Comparison of ENCODE assay signal across 19 cellular contexts in genomic region chr14:67562776-67563150, GRCh38. TPM values are rescaled to one million over a fixed set of nuclear protein-coding genes. Genes with fewer than 3 reads are reported as not detected.
DNase-seq lines count a peak whose midpoint lies in the region; ATAC-seq and FAIRE-seq lines count a peak whose summit lies in the region.
"Had no signal": no experiment of that assay in that cellular context is flagged by ENCODE, and none has a peak within 500 bp of the region (broad histone marks: within the 10 kb centered on the region; RNA-seq: fewer than 3 reads in every experiment).

No MANE protein-coding gene starts in this region.

- FAIRE-seq in urothelium cell line (lab: Jason Lieb, UNC): peak; percentile 71
- FAIRE-seq: GM12892, GM18507 had no signal

- no peak overlapping the region for H3K4me3 Mint-ChIP-seq in stimulated activated naive CD8-positive, alpha-beta T cell treated with anti-CD3 and anti-CD28 coated beads, Interleukin-15, amount 100 ng/mL, for 72 hours
- H3K4me3 Mint-ChIP-seq: CD14-positive monocyte; CD4-positive, alpha-beta memory T cell; HFFc6 had no signal

- DNase-seq in stimulated activated naive CD8-positive, alpha-beta T cell treated with anti-CD3 and anti-CD28 coated beads, Interleukin-15, Interleukin-2, amounts not matched to agents 100 U/mL and 50 U/mL, for 24 hours: no peak
- no peak for DNase-seq in stimulated activated naive CD8-positive, alpha-beta T cell treated with anti-CD3 and anti-CD28 coated beads, Interleukin-15, amount 100 ng/mL, for 72 hours
- peak; percentile 52 for DNase-seq in posterior vena cava (ENCODE audit: low spot score)
- no peak for DNase-seq in urothelium cell line (ENCODE audit: low spot score)
- no peak for DNase-seq in DMS79 (lab: John Stamatoyannopoulos, UW)
- DNase-seq: 8988T; CD4-positive, alpha-beta memory T cell; DMS53; GDM1; GOT3; H7; HFFc6; IMR-90 had no signal

- H3K27ac Mint-ChIP-seq in stimulated activated naive CD8-positive, alpha-beta T cell treated with anti-CD3 and anti-CD28 coated beads, Interleukin-15, amount 100 ng/mL, for 72 hours: no peak overlapping the region
- H3K27ac Mint-ChIP-seq: CD14-positive monocyte; CD4-positive, alpha-beta memory T cell; HFFc6 had no signal

- no peaks in the 10 kb centered on the region for H3K9me3 Mint-ChIP-seq in stimulated activated naive CD8-positive, alpha-beta T cell treated with anti-CD3 and anti-CD28 coated beads, Interleukin-15, amount 100 ng/mL, for 72 hours
- H3K9me3 Mint-ChIP-seq: CD4-positive, alpha-beta memory T cell; HFFc6 had no signal

- intact Hi-C loops in posterior vena cava (cut with DNase I): loop anchor here in 1 of 2 donors (10.0 kb wide), 1 partner anchor 1162 kb away; no protein-coding TSS in a partner anchor

- no peaks in the 10 kb centered on the region for H3K4me1 Mint-ChIP-seq in stimulated activated naive CD8-positive, alpha-beta T cell treated with anti-CD3 and anti-CD28 coated beads, Interleukin-15, amount 100 ng/mL, for 72 hours
- H3K4me1 Mint-ChIP-seq: CD4-positive, alpha-beta memory T cell had no signal

- peak; percentile 14 for ATAC-seq in stimulated activated naive CD8-positive, alpha-beta T cell treated with anti-CD3 and anti-CD28 coated beads, Interleukin-15, Interleukin-2, amounts not matched to agents 100 U/mL and 50 U/mL, for 24 hours
- no peak for ATAC-seq in stimulated activated naive CD8-positive, alpha-beta T cell treated with anti-CD3 and anti-CD28 coated beads, Interleukin-15, amount 100 ng/mL, for 72 hours
- ATAC-seq in GM19023 (IDR thresholded peaks at IDR 0.05; ENCODE audit: unreplicated experiment) (no peak), GM19467 (IDR thresholded peaks at IDR 0.05; ENCODE audit: unreplicated experiment) (no peak)
- ATAC-seq: HCT116 had no signal

- H3K27me3 Mint-ChIP-seq in stimulated activated naive CD8-positive, alpha-beta T cell treated with anti-CD3 and anti-CD28 coated beads, Interleukin-15, amount 100 ng/mL, for 72 hours: no peaks in the 10 kb centered on the region

RNA-seq across cellular contexts. Expression of gene PLEKHH1, which starts 29.7 kb away (rescaled TPM):
- 1 to 10 TPM; 1.4 to 1.8 TPM for total RNA-seq in posterior vena cava

RNA-seq across cellular contexts. Expression of gene PIGH, which starts 37.3 kb away (rescaled TPM):
- total RNA-seq in posterior vena cava: 10 to 100 TPM; 15.4 to 17.3 TPM

RNA-seq across cellular contexts. Expression of gene ARG2, which starts 57.0 kb away (rescaled TPM):
- 1 to 10 TPM; 1.9 to 5.1 TPM for total RNA-seq in posterior vena cava
